ENCODE assay signal across 14 cellular contexts in genomic region chr18:2223394-2223793, GRCh38.
DNase-seq lines count a peak whose midpoint lies in the region; FAIRE-seq and TF ChIP-seq lines count a peak whose summit lies in the region.
"Had no signal": no experiment of that assay in that cellular context is flagged by ENCODE, and none has a peak within 500 bp of the region (broad histone marks: within the 10 kb centered on the region; RNA-seq: fewer than 3 reads in every experiment).

No MANE protein-coding gene starts in this region.

- TF ChIP-seq CTCF in brain microvascular endothelial cell (IDR thresholded peaks at IDR 0.05; ENCODE audit: low read depth, low read length, missing control alignments) = no peak
- TF ChIP-seq CTCF in kidney (IDR thresholded peaks at IDR 0.05; ENCODE audit: borderline replicate concordance, extremely low read depth, insufficient read depth) = no peak
- no peak for TF ChIP-seq CTCF in stomach (IDR thresholded peaks at IDR 0.05)

- no peaks in the 10 kb centered on the region for H3K4me1 ChIP-seq in kidney (ENCODE audit: control insufficient read depth in 1 of 2, insufficient read depth in 1 of 2, low read depth in 1 of 2, low read length in 2 of 2)
- H3K4me1 ChIP-seq in stomach = peaks cover 0 to 7% (median 3%) of the 10 kb centered on the region in 4 donors

- H3K9me3 ChIP-seq in kidney (ENCODE audit: control insufficient read depth in 1 of 2, low read length in 2 of 2) = no peaks in the 10 kb centered on the region
- no peaks in the 10 kb centered on the region for H3K9me3 ChIP-seq in stomach

- in situ Hi-C loops in brain microvascular endothelial cell (cut with HindIII; ENCODE audit: low pct_ligation_motif_present, low sequenced_read_pairs) = no loop called here

- WGBS in stomach, 5 donors = 30 to 54% (median 36%) methylated on average over 7 of the region's 7 CpGs

- TF ChIP-seq EP300 in stomach (IDR thresholded peaks at IDR 0.05) = no peak

- H3K27ac ChIP-seq in brain microvascular endothelial cell = no peak overlapping the region
- no peak overlapping the region for H3K27ac ChIP-seq in kidney (ENCODE audit: low read depth in 2 of 2, low read length in 2 of 2)
- H3K27ac ChIP-seq in stomach = peak overlapping the region in 1 of 5 donors; percentile 13
- H3K27ac ChIP-seq: KMS-11 had no signal

- no peak overlapping the region for H3K9ac ChIP-seq in kidney (ENCODE audit: low read length in 2 of 2)
- H3K9ac ChIP-seq: KMS-11 had no signal

- intact Hi-C loops in kidney (cut with DNase I) (no loop called here), stomach (cut with DNase I; ENCODE audit: low total_unique reads) (no loop called here)

- no peak for TF ChIP-seq POLR2A in stomach (IDR thresholded peaks at IDR 0.05)

- H3K4me3 ChIP-seq in brain microvascular endothelial cell (ENCODE audit: low read depth, low read length) (peak overlapping the region; percentile 44), kidney (ENCODE audit: low read length in 2 of 2) (peak overlapping the region; percentile 30 to 46), stomach (peak overlapping the region; percentile 19 to 35 (median 24))

- no peaks in the 10 kb centered on the region for H3K36me3 ChIP-seq in brain microvascular endothelial cell (replicated peaks)
- H3K36me3 ChIP-seq in kidney (ENCODE audit: control insufficient read depth in 1 of 2, insufficient read depth in 2 of 2, low read length in 2 of 2) = no peaks in the 10 kb centered on the region
- no peaks in the 10 kb centered on the region for H3K36me3 ChIP-seq in stomach

- peak; percentile 6 for DNase-seq in HT-29 (ENCODE audit: low spot score)
- DNase-seq in brain microvascular endothelial cell = peak; percentile 17
- DNase-seq in kidney = no peak
- DNase-seq in stomach = no peak
- no peak for DNase-seq in NCI-H146 (lab: John Stamatoyannopoulos, UW)
- DNase-seq in NCI-H1417 treated with DMSO at 0.1 percent for 48 hours (lab: John Stamatoyannopoulos, UW) = no peak
- DNase-seq in DMS153 (lab: John Stamatoyannopoulos, UW) = no peak
- no peak for DNase-seq in stimulated activated CD4-positive, alpha-beta T cell treated with anti-CD3 and anti-CD28 coated beads, Interleukin-12 subunit alpha, Interleukin-12 subunit beta, amount 100 ng/mL, for 4 hours
- DNase-seq: activated CD8-positive, alpha-beta T cell treated with anti-CD3 and anti-CD28 coated beads, Interleukin-2, amount 10 ng/mL, durations not matched to agents 7 days and 5 days; activated naive CD4-positive, alpha-beta T cell treated with anti-CD3 and anti-CD28 coated beads, Interleukin-2, amount 50 U/mL, for 16 hours; effector memory CD4-positive, alpha-beta T cell; natural killer cell; T-helper 2 cell had no signal

- H3K27me3 ChIP-seq in brain microvascular endothelial cell (replicated peaks) = no peaks in the 10 kb centered on the region
- H3K27me3 ChIP-seq in stomach = no peaks in the 10 kb centered on the region

- no peak for FAIRE-seq in kidney (lab: Jason Lieb, UNC)

Comparison
In these comparisons a context has a peak if more than half of its experiments do, and no peak if none do; other contexts are left out.
1. DNase-seq: peak in HT-29 (single experiment) and brain microvascular endothelial cell (single experiment); none in kidney (single experiment), stomach (single experiment), NCI-H146 (single experiment), NCI-H1417 treated with DMSO at 0.1 percent for 48 hours (single experiment), DMS153 (single experiment) and stimulated activated CD4-positive, alpha-beta T cell treated with anti-CD3 and anti-CD28 coated beads, Interleukin-12 subunit alpha, Interleukin-12 subunit beta, amount 100 ng/mL, for 4 hours (single experiment).
2. Peak in every context shown above with its lines, with median percentiles within 50 percentile points of each other: H3K4me3 ChIP-seq.